In genomic region chr2:63058742-63059433, GRCh38 we compare ENCODE assay signal across 1 cellular context.
A peak's percentile ranks its signal among the peaks of the same experiment; 100 is the strongest.
TF ChIP-seq lines count a peak whose summit lies in the region.

No MANE protein-coding gene starts in this region.

TF ChIP-seq in GM23338, 12 proteins besides CTCF, POLR2A, EP300 and RAD21:
- TF ChIP-seq, protein P1, sequence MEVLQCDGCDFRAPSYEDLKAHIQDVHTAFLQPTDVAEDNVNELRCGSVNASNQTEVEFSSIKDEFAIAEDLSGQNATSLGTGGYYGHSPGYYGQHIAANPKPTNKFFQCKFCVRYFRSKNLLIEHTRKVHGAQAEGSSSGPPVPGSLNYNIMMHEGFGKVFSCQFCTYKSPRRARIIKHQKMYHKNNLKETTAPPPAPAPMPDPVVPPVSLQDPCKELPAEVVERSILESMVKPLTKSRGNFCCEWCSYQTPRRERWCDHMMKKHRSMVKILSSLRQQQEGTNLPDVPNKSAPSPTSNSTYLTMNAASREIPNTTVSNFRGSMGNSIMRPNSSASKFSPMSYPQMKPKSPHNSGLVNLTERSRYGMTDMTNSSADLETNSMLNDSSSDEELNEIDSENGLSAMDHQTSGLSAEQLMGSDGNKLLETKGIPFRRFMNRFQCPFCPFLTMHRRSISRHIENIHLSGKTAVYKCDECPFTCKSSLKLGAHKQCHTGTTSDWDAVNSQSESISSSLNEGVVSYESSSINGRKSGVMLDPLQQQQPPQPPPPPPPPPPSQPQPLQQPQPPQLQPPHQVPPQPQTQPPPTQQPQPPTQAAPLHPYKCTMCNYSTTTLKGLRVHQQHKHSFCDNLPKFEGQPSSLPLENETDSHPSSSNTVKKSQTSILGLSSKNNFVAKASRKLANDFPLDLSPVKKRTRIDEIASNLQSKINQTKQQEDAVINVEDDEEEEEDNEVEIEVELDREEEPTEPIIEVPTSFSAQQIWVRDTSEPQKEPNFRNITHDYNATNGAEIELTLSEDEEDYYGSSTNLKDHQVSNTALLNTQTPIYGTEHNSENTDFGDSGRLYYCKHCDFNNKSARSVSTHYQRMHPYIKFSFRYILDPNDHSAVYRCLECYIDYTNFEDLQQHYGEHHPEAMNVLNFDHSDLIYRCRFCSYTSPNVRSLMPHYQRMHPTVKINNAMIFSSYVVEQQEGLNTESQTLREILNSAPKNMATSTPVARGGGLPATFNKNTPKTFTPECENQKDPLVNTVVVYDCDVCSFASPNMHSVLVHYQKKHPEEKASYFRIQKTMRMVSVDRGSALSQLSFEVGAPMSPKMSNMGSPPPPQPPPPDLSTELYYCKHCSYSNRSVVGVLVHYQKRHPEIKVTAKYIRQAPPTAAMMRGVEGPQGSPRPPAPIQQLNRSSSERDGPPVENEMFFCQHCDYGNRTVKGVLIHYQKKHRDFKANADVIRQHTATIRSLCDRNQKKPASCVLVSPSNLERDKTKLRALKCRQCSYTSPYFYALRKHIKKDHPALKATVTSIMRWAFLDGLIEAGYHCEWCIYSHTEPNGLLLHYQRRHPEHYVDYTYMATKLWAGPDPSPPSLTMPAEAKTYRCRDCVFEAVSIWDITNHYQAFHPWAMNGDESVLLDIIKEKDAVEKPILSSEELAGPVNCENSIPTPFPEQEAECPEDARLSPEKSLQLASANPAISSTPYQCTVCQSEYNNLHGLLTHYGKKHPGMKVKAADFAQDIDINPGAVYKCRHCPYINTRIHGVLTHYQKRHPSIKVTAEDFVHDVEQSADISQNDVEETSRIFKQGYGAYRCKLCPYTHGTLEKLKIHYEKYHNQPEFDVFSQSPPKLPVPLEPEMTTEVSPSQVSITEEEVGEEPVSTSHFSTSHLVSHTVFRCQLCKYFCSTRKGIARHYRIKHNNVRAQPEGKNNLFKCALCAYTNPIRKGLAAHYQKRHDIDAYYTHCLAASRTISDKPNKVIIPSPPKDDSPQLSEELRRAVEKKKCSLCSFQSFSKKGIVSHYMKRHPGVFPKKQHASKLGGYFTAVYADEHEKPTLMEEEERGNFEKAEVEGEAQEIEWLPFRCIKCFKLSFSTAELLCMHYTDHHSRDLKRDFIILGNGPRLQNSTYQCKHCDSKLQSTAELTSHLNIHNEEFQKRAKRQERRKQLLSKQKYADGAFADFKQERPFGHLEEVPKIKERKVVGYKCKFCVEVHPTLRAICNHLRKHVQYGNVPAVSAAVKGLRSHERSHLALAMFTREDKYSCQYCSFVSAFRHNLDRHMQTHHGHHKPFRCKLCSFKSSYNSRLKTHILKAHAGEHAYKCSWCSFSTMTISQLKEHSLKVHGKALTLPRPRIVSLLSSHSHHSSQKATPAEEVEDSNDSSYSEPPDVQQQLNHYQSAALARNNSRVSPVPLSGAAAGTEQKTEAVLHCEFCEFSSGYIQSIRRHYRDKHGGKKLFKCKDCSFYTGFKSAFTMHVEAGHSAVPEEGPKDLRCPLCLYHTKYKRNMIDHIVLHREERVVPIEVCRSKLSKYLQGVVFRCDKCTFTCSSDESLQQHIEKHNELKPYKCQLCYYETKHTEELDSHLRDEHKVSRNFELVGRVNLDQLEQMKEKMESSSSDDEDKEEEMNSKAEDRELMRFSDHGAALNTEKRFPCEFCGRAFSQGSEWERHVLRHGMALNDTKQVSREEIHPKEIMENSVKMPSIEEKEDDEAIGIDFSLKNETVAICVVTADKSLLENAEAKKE (CRISPR knock-in tag; IDR thresholded peaks at IDR 0.05) = no peak
- peak; percentile 83 for TF ChIP-seq EZH2 (IDR thresholded peaks at IDR 0.05; ENCODE audit: low read depth, unreplicated experiment)
